ENCODE assay signal across 20 cellular contexts in genomic region chr9:4146293-4146692, GRCh38.
DNase-seq lines count a peak whose midpoint lies in the region; ATAC-seq, FAIRE-seq and TF ChIP-seq lines count a peak whose summit lies in the region.
"Had no signal": no experiment of that assay in that cellular context is flagged by ENCODE, and none has a peak within 500 bp of the region (broad histone marks: within the 10 kb centered on the region; RNA-seq: fewer than 3 reads in every experiment).

No MANE protein-coding gene starts in this region.

- intact Hi-C loops in pancreas (cut with DNase I), result no loop called here

- H3K27ac ChIP-seq in A549 (peak overlapping the region; percentile 80 to 94), pancreas (peak overlapping the region in 1 of 4 donors; percentile 62)
- H3K27ac ChIP-seq: SJSA1 had no signal

- POLR2A ChIA-PET in A549 (lab: Yijun Ruan, JAX), result no interaction called here

- H3K4me1 ChIP-seq in A549, result peaks cover 82% of the 10 kb centered on the region
- H3K4me1 ChIP-seq in pancreas, result peaks cover 10 to 28% (median 10%) of the 10 kb centered on the region in 3 donors

- H3K4me2 ChIP-seq in A549, result peak overlapping the region; percentile 91
- H3K4me2 ChIP-seq: GM23338 had no signal

- H3K4me3 ChIP-seq in A549 (peak overlapping the region; percentile 36; the same call in 2 of the 3 replicates), pancreas (no peak overlapping the region)
- H3K4me3 ChIP-seq: GM23338, SJSA1 had no signal

- TF ChIP-seq POLR2A in A549 (IDR thresholded peaks at IDR 0.05; ENCODE audit: low read length), result no peak

- no peaks in the 10 kb centered on the region for H3K9me3 ChIP-seq in A549
- H3K9me3 ChIP-seq in pancreas, result no peaks in the 10 kb centered on the region
- H3K9me3 ChIP-seq: SJSA1 had no signal

- 0 out of 5 replicates have a peak, but pooled peaks of 1 of the 2 experiments have one; percentile 37 for TF ChIP-seq EP300 in A549 (IDR thresholded peaks at IDR 0.05)

- ATAC-seq in A549 (no peak), pancreas (peak in 3 of 4 donors; percentile 38 to 65 (median 56)), GM21390 (IDR thresholded peaks at IDR 0.05; ENCODE audit: unreplicated experiment) (no peak)

- peak; percentile 72 for FAIRE-seq in A549 (lab: Jason Lieb, UNC)
- peak; percentile 93 for FAIRE-seq in RCC 7860 (lab: Jason Lieb, UNC)
- FAIRE-seq in pancreas (lab: Jason Lieb, UNC), result no peak
- FAIRE-seq: GM12891 had no signal

- 1% methylated on average over 2 of the region's 2 CpGs for WGBS in A549 (ENCODE audit: missing lambda C conversion rate)
- 59 to 61% methylated on average over 2 of the region's 2 CpGs for WGBS in pancreas, 2 donors

- H3K36me3 ChIP-seq in pancreas, result no peaks in the 10 kb centered on the region
- H3K36me3 ChIP-seq: SJSA1 had no signal

- TF ChIP-seq RAD21 in A549 (conservative IDR thresholded peaks at IDR 0.05 in 1 of 2, IDR thresholded peaks at IDR 0.05 in 1 of 2), result no peak

- no peak for TF ChIP-seq CTCF in A549 (IDR thresholded peaks at IDR 0.05)
- no peak for TF ChIP-seq CTCF in pancreas (IDR thresholded peaks at IDR 0.05)

- CTCF ChIA-PET in A549 (lab: Yijun Ruan, JAX), result no interaction called here

- H3K27me3 ChIP-seq in pancreas, result no peaks in the 10 kb centered on the region
- H3K27me3 ChIP-seq: SJSA1 had no signal

- DNase-seq in A549 (ENCODE audit: low read depth in 1 of 2, low spot score in 1 of 2) (no peak), RCC 7860 (ENCODE audit: low spot score) (peak; percentile 58), kidney glomerular epithelial cell (lab: John Stamatoyannopoulos, UW) (peak; percentile 70), pancreas (no peak), activated gamma-delta T cell treated with Interleukin-2 at 50 U/mL for 16 hours (no peak), NCI-H187 (lab: John Stamatoyannopoulos, UW) (no peak)
- DNase-seq: CD4-positive, CD25-positive, alpha-beta regulatory T cell; DMS 273 treated with DMSO at 0.1 percent for 48 hours; DND-41; HCEC 1CT; Karpas-422; NCI-H1694 treated with DMSO at 0.1 percent for 48 hours; NCI-H2107; NCI-H446 treated with DMSO at 0.1 percent for 48 hours; NCI-H526 treated with DMSO at 0.1 percent for 48 hours; OCI-M1 had no signal

TF ChIP-seq in A549, 52 proteins besides CTCF, POLR2A, EP300 and RAD21:
- TF ChIP-seq GATA3 (IDR thresholded peaks at IDR 0.05; ENCODE audit: borderline replicate concordance), result peak; percentile 36; the same call in 1 of the 2 replicates
- TF ChIP-seq EHMT2 (IDR thresholded peaks at IDR 0.05; ENCODE audit: low read depth), result no peak
- 0 out of 4 replicates have a peak, but pooled peaks of 1 of the 2 experiments have one; percentile 26 for TF ChIP-seq CEBPB (IDR thresholded peaks at IDR 0.05)
- no peak for TF ChIP-seq NFE2L2 (conservative IDR thresholded peaks at IDR 0.05; ENCODE audit: low read length)
- no peak for TF ChIP-seq FOSB (CRISPR knock-in tag; IDR thresholded peaks at IDR 0.05)
- no peak for TF ChIP-seq CHD2 (IDR thresholded peaks at IDR 0.05; ENCODE audit: low read length, partially characterized antibody)
- TF ChIP-seq ELK1 (IDR thresholded peaks at IDR 0.05; ENCODE audit: low read depth, low read length), result no peak
- no peak for TF ChIP-seq HOXA7 (CRISPR knock-in tag; IDR thresholded peaks at IDR 0.05)
- no peak for TF ChIP-seq CBX2 (IDR thresholded peaks at IDR 0.05; ENCODE audit: borderline replicate concordance, low read depth)
- no peak for TF ChIP-seq CHD4 (IDR thresholded peaks at IDR 0.05; ENCODE audit: borderline replicate concordance)
- TF ChIP-seq SREBF2 (IDR thresholded peaks at IDR 0.05), result no peak
- TF ChIP-seq JUNB (IDR thresholded peaks at IDR 0.05), result no peak
- TF ChIP-seq RARB (CRISPR knock-in tag; IDR thresholded peaks at IDR 0.05), result no peak
TF ChIP-seq in A549: peak in this region for 2.

Comparison
In these comparisons a context has a peak if more than half of its experiments do, and no peak if none do; other contexts are left out.
1. ATAC-seq: peak in pancreas (3 of 4); none in A549 (0 of 2) and GM21390 (single experiment).
2. DNase-seq: peak in RCC 7860 (single experiment) and kidney glomerular epithelial cell (single experiment); none in A549 (0 of 2), pancreas (0 of 6), activated gamma-delta T cell treated with Interleukin-2 at 50 U/mL for 16 hours (single experiment) and NCI-H187 (0 of 2).